In genomic region chr1:245588250-245588649, GRCh38 we compare ENCODE assay signal across 20 cellular contexts.
DNase-seq lines count a peak whose midpoint lies in the region; ATAC-seq and TF ChIP-seq lines count a peak whose summit lies in the region.
"Had no signal": no experiment of that assay in that cellular context is flagged by ENCODE, and none has a peak within 500 bp of the region (broad histone marks: within the 10 kb centered on the region; RNA-seq: fewer than 3 reads in every experiment).

No MANE protein-coding gene starts in this region.

- H3K9me3 ChIP-seq in upper lobe of right lung = no peaks in the 10 kb centered on the region
- no peaks in the 10 kb centered on the region for H3K9me3 ChIP-seq in heart right ventricle
- H3K9me3 ChIP-seq in uterus = no peaks in the 10 kb centered on the region

- H3K4me1 ChIP-seq in upper lobe of right lung = no peaks in the 10 kb centered on the region
- no peaks in the 10 kb centered on the region for H3K4me1 ChIP-seq in heart right ventricle
- no peaks in the 10 kb centered on the region for H3K4me1 ChIP-seq in uterus
- H3K4me1 ChIP-seq: BLaER1 treated with 17β-estradiol and CSF1 and Interleukin-3, amounts not matched to agents 10 nM and 100 nM had no signal

- no peaks in the 10 kb centered on the region for H3K36me3 ChIP-seq in upper lobe of right lung
- no peaks in the 10 kb centered on the region for H3K36me3 ChIP-seq in heart right ventricle
- H3K36me3 ChIP-seq in uterus = no peaks in the 10 kb centered on the region
- H3K36me3 ChIP-seq: BLaER1 treated with 17β-estradiol and CSF1 and Interleukin-3, amounts not matched to agents 10 nM and 100 nM had no signal

- TF ChIP-seq POLR2A in uterus (IDR thresholded peaks at IDR 0.05) = no peak

- no peaks in the 10 kb centered on the region for H3K27me3 Mint-ChIP-seq in nephron progenitor cell (ENCODE audit: low read depth, poor library complexity)
- H3K27me3 Mint-ChIP-seq in activated naive CD8-positive, alpha-beta T cell treated with anti-CD3 and anti-CD28 coated beads for 36 hours = no peaks in the 10 kb centered on the region
- H3K27me3 Mint-ChIP-seq: CD4-positive, alpha-beta memory T cell had no signal

- H3K4me1 Mint-ChIP-seq in nephron progenitor cell = peaks cover 86% of the 10 kb centered on the region
- H3K4me1 Mint-ChIP-seq in activated naive CD8-positive, alpha-beta T cell treated with anti-CD3 and anti-CD28 coated beads for 36 hours = no peaks in the 10 kb centered on the region
- H3K4me1 Mint-ChIP-seq: CD4-positive, alpha-beta memory T cell had no signal

- ATAC-seq in upper lobe of right lung = no peak
- no peak for ATAC-seq in heart right ventricle
- ATAC-seq: HCT116, Panc1 had no signal

- H3K27ac ChIP-seq in upper lobe of right lung (no peak overlapping the region), heart right ventricle (no peak overlapping the region), uterus (no peak overlapping the region)
- H3K27ac ChIP-seq: BLaER1 treated with 17β-estradiol and CSF1 and Interleukin-3, amounts not matched to agents 10 nM and 100 nM had no signal

- peaks cover 29% of the 10 kb centered on the region for H3K36me3 Mint-ChIP-seq in nephron progenitor cell (ENCODE audit: low read depth)
- no peaks in the 10 kb centered on the region for H3K36me3 Mint-ChIP-seq in activated naive CD8-positive, alpha-beta T cell treated with anti-CD3 and anti-CD28 coated beads for 36 hours
- H3K36me3 Mint-ChIP-seq: CD4-positive, alpha-beta memory T cell had no signal

- H3K4me3 Mint-ChIP-seq in nephron progenitor cell = no peak overlapping the region
- no peak overlapping the region for H3K4me3 Mint-ChIP-seq in activated naive CD8-positive, alpha-beta T cell treated with anti-CD3 and anti-CD28 coated beads for 36 hours
- H3K4me3 Mint-ChIP-seq: CD4-positive, alpha-beta memory T cell had no signal

- 90 to 92% methylated on average over 9 of the region's 9 CpGs for WGBS in heart right ventricle, 2 donors

- no peaks in the 10 kb centered on the region for H3K27me3 ChIP-seq in upper lobe of right lung
- peaks cover 0 to 15% (median 0%) of the 10 kb centered on the region in 7 donors for H3K27me3 ChIP-seq in heart right ventricle
- no peaks in the 10 kb centered on the region for H3K27me3 ChIP-seq in uterus
- H3K27me3 ChIP-seq: BLaER1 treated with 17β-estradiol and CSF1 and Interleukin-3, amounts not matched to agents 10 nM and 100 nM had no signal

- H3K27ac Mint-ChIP-seq in nephron progenitor cell = peak overlapping the region; percentile 5
- H3K27ac Mint-ChIP-seq in activated naive CD8-positive, alpha-beta T cell treated with anti-CD3 and anti-CD28 coated beads for 36 hours = no peak overlapping the region
- H3K27ac Mint-ChIP-seq: CD4-positive, alpha-beta memory T cell had no signal

- intact Hi-C loops in upper lobe of right lung (cut with DNase I) (no loop called here), heart right ventricle (cut with DNase I) (no loop called here), uterus (cut with DNase I; ENCODE audit: low total_unique reads) (no loop called here)

- DNase-seq in NCI-H1694 (lab: John Stamatoyannopoulos, UW) (peak; percentile 20), SK-N-DZ (ENCODE audit: low spot score) (peak; percentile 37), nephron progenitor cell (no peak), upper lobe of right lung (peak; percentile 22), heart right ventricle (no peak), uterus (no peak)
- DNase-seq in activated naive CD8-positive, alpha-beta T cell treated with anti-CD3 and anti-CD28 coated beads for 36 hours = no peak
- DNase-seq: ACHN; CD4-positive, alpha-beta memory T cell; DMS153; GOT3; KBM-7; MM.1S; NCI-H1048; NCI-H510A treated with DMSO at 0.1 percent for 48 hours; NCI-H774; SIG-M5 had no signal

- no peaks in the 10 kb centered on the region for H3K9me3 Mint-ChIP-seq in nephron progenitor cell
- H3K9me3 Mint-ChIP-seq in activated naive CD8-positive, alpha-beta T cell treated with anti-CD3 and anti-CD28 coated beads for 36 hours = no peaks in the 10 kb centered on the region

- H3K4me3 ChIP-seq in upper lobe of right lung (no peak overlapping the region), heart right ventricle (no peak overlapping the region), uterus (no peak overlapping the region)
- H3K4me3 ChIP-seq: BLaER1 treated with 17β-estradiol and CSF1 and Interleukin-3, amounts not matched to agents 10 nM and 100 nM had no signal

- TF ChIP-seq CTCF in nephron progenitor cell (IDR thresholded peaks at IDR 0.05) (no peak), upper lobe of right lung (IDR thresholded peaks at IDR 0.05) (no peak), heart right ventricle (IDR thresholded peaks at IDR 0.05) (no peak), uterus (IDR thresholded peaks at IDR 0.05) (no peak)

Comparison
In these comparisons a context has a peak if more than half of its experiments do, and no peak if none do; other contexts are left out.
1. DNase-seq: peak in NCI-H1694 (single experiment), SK-N-DZ (single experiment) and upper lobe of right lung (single experiment); none in nephron progenitor cell (single experiment), heart right ventricle (0 of 2), activated naive CD8-positive, alpha-beta T cell treated with anti-CD3 and anti-CD28 coated beads for 36 hours (single experiment) and uterus (0 of 2).